Comparison of ENCODE assay signal across 8 cellular contexts in genomic region chr16:67162439-67163163, GRCh38. TPM values are rescaled to one million over a fixed set of nuclear protein-coding genes. Genes with fewer than 3 reads are reported as not detected.
A peak's percentile ranks its signal among the peaks of the same experiment; 100 is the strongest.
DNase-seq lines count a peak whose midpoint lies in the region; ATAC-seq and TF ChIP-seq lines count a peak whose summit lies in the region.

No MANE protein-coding gene starts in this region.

- H3K4me1 ChIP-seq in PC-3 (ENCODE audit: insufficient read depth, low read length) (peaks cover 18% of the 10 kb centered on the region), esophagus (ENCODE audit: control insufficient read depth in 2 of 2, insufficient read depth in 2 of 2, low read length in 1 of 2) (peaks cover 12 to 37% of the 10 kb centered on the region in 2 donors), sigmoid colon (peaks cover 0 to 72% (median 71%) of the 10 kb centered on the region in 4 donors), HAP-1 (no peaks in the 10 kb centered on the region; the same call in 1 of the 2 replicates)

- DNase-seq in DMS153 treated with DMSO at 0.1 percent for 48 hours (lab: John Stamatoyannopoulos, UW; ENCODE audit: unreplicated experiment) (peak; percentile 15), PC-3 (no peak), sigmoid colon (no peak), sciatic nerve (ENCODE audit: low spot score) (no peak), HAP-1 (ENCODE audit: low spot score in 2 of 2) (no peak), SW480 (ENCODE audit: low spot score) (no peak), activated T-cell treated with anti-CD3 and anti-CD28 coated beads for 4 hours (no peak)

- ATAC-seq in PC-3 = no peak
- ATAC-seq in sciatic nerve = no peak

- in situ Hi-C loops in HAP-1 (cut with MboI; ENCODE audit: low sequenced_read_pairs) = no loop called here

- TF ChIP-seq POLR2A in sigmoid colon (IDR thresholded peaks at IDR 0.05) = no peak

- no peaks in the 10 kb centered on the region for H3K36me3 ChIP-seq in PC-3 (ENCODE audit: low read depth, low read length)
- H3K36me3 ChIP-seq in esophagus (ENCODE audit: control insufficient read depth in 2 of 2, insufficient read depth in 2 of 2, low read length in 1 of 2) = no peaks in the 10 kb centered on the region
- no peaks in the 10 kb centered on the region for H3K36me3 ChIP-seq in sigmoid colon
- H3K36me3 ChIP-seq in HAP-1 (replicated peaks) = no peaks in the 10 kb centered on the region

- 31 to 32% methylated on average over 44 of the region's 44 CpGs for WGBS in esophagus, 2 donors
- WGBS in sigmoid colon, 2 donors = 22 to 78% methylated on average over 44 of the region's 44 CpGs

- BruUV-seq in PC-3 (replicated peaks; lab: Mats Ljungman, UMichigan) = TSS peak; percentile 3

- intact Hi-C loops in PC-3 (cut with micrococcal nuclease) (loop anchor here (5.0 kb wide), 1 partner anchor 145 kb away; no protein-coding TSS in a partner anchor), sigmoid colon (cut with DNase I) (no loop called here), sciatic nerve (cut with DNase I) (no loop called here)

- H3K9me3 ChIP-seq in PC-3 (ENCODE audit: low read length) (no peaks in the 10 kb centered on the region), esophagus (ENCODE audit: control insufficient read depth in 2 of 2, insufficient read depth in 1 of 2, low read depth in 1 of 2, low read length in 1 of 2) (no peaks in the 10 kb centered on the region), sigmoid colon (no peaks in the 10 kb centered on the region), HAP-1 (no peaks in the 10 kb centered on the region)

- H3K79me2 ChIP-seq in PC-3 (ENCODE audit: low read length) = no peaks in the 10 kb centered on the region

- H3K27me3 ChIP-seq in PC-3 (ENCODE audit: low read length) = no peaks in the 10 kb centered on the region
- H3K27me3 ChIP-seq in esophagus (ENCODE audit: control insufficient read depth in 1 of 2, insufficient read depth in 2 of 2, low read length in 2 of 2) = no peaks in the 10 kb centered on the region
- peaks cover 34 to 58% (median 46%) of the 10 kb centered on the region in 3 donors for H3K27me3 ChIP-seq in sigmoid colon
- H3K27me3 ChIP-seq in HAP-1 (ENCODE audit: low read depth) = no peaks in the 10 kb centered on the region

- peak overlapping the region; percentile 95; the same call in 1 of the 2 replicates for H3K4me3 ChIP-seq in PC-3 (ENCODE audit: low read length)
- H3K4me3 ChIP-seq in esophagus (ENCODE audit: low read depth in 1 of 2, low read length in 2 of 2) = peak overlapping the region; percentile 33 to 42
- peak overlapping the region in 3 of 4 donors; percentile 35 to 47 (median 43) for H3K4me3 ChIP-seq in sigmoid colon
- no peak overlapping the region for H3K4me3 ChIP-seq in HAP-1

- no peaks in the 10 kb centered on the region for H4K20me1 ChIP-seq in PC-3 (ENCODE audit: low read length)

- no peak for TF ChIP-seq CTCF in PC-3 (conservative IDR thresholded peaks at IDR 0.05; ENCODE audit: low read depth, low read length)
- no peak for TF ChIP-seq CTCF in sigmoid colon (IDR thresholded peaks at IDR 0.05)

- H3K9me2 ChIP-seq in PC-3 (replicated peaks; ENCODE audit: low read length) = no peaks in the 10 kb centered on the region

- no peaks in the 10 kb centered on the region for H3F3A ChIP-seq in PC-3 (ENCODE audit: low read length, unreplicated experiment)

- POLR2A ChIA-PET in PC-3 (lab: Charles Lee; ENCODE audit: unreplicated experiment) = no interaction called here

- H2AFZ ChIP-seq in PC-3 (ENCODE audit: low read length) = no peak overlapping the region

- H3K9ac ChIP-seq in PC-3 (ENCODE audit: low read length) = no peak overlapping the region

- peak overlapping the region; percentile 98 for H3K4me2 ChIP-seq in PC-3 (ENCODE audit: low read length)

- no peak for TF ChIP-seq EP300 in sigmoid colon (IDR thresholded peaks at IDR 0.05)

- H3K27ac ChIP-seq in PC-3 (ENCODE audit: low read length) (no peak overlapping the region), esophagus (ENCODE audit: low read depth in 2 of 2, low read length in 1 of 2) (peak overlapping the region; percentile 26 to 79), sigmoid colon (peak overlapping the region; percentile 68 to 88 (median 71))

- CTCF ChIA-PET in PC-3 (lab: Charles Lee) = no interaction called here

RNA-seq across cellular contexts. Expression of gene HSF4, which starts 1.9 kb away (rescaled TPM):
- 20.6 and 24.8 TPM in 2 replicates for total RNA-seq in PC-3 (2014; rRNA removed)
- 10 to 100 TPM; 22.9 to 80.4 TPM for polyA plus RNA-seq in esophagus
- total RNA-seq in sigmoid colon = 100 to 1,000 TPM in 1 of 4 donors, 10 to 100 TPM in 3; 21.2 to 109 (median 25.8) TPM
- polyA plus RNA-seq in sigmoid colon = 10 to 100 TPM in 1 of 3 donors, 1 to 10 TPM in 2; 1.2 to 17.9 (median 3.6) TPM
- total RNA-seq in sciatic nerve = 123 TPM

RNA-seq across cellular contexts. Expression of gene FBXL8, which starts 2.8 kb away (rescaled TPM):
- total RNA-seq in PC-3 (2014; rRNA removed) = 8.7 and 13.1 TPM in 2 replicates
- 10 to 100 TPM; 11.2 to 22.6 TPM for polyA plus RNA-seq in esophagus
- 10 to 100 TPM in 2 of 4 donors, 1 to 10 TPM in 2; 7.5 to 11.8 (median 9.7) TPM for total RNA-seq in sigmoid colon
- 10 to 100 TPM in 2 of 3 donors, 1 to 10 TPM in 1; 4.9 to 19.1 (median 10.8) TPM for polyA plus RNA-seq in sigmoid colon
- 10.1 TPM for total RNA-seq in sciatic nerve

RNA-seq across cellular contexts. Expression of gene TRADD, which starts 2.9 kb away (rescaled TPM):
- total RNA-seq in PC-3 (2014; rRNA removed) (19.4 and 26.6 TPM in 2 replicates), sigmoid colon (10 to 100 TPM; 16.1 to 23.2 (median 19.6) TPM), sciatic nerve (11.3 TPM)
- polyA plus RNA-seq in esophagus (10 to 100 TPM; 21.8 to 27.3 TPM), sigmoid colon (10 to 100 TPM; 23.4 to 30.2 (median 26.4) TPM)

RNA-seq across cellular contexts. Expression of gene NOL3, which starts 7.7 kb away (rescaled TPM):
- total RNA-seq in PC-3 (2014; rRNA removed) (64.5 and 91.6 TPM in 2 replicates), sigmoid colon (10 to 100 TPM; 23.2 to 36.7 (median 25.9) TPM), sciatic nerve (37.9 TPM)
- polyA plus RNA-seq in esophagus (10 to 100 TPM; 36.7 to 59.0 TPM), sigmoid colon (10 to 100 TPM; 12.7 to 23.9 (median 13.2) TPM)

RNA-seq across cellular contexts. Expression of gene B3GNT9, which starts 11.8 kb away (rescaled TPM):
- total RNA-seq in PC-3 (2014; rRNA removed) (2.3 and 2.8 TPM in 2 replicates), sigmoid colon (10 to 100 TPM in 3 of 4 donors, 1 to 10 TPM in 1; 8.7 to 18.8 (median 12.2) TPM), sciatic nerve (13.9 TPM)
- polyA plus RNA-seq in esophagus (1 to 10 TPM; 3.5 to 4.1 TPM), sigmoid colon (1 to 10 TPM in 2 of 3 donors, under 1 TPM in 1; 0.46 to 4.9 (median 1.2) TPM)
